26 cellular contexts compared by ENCODE assay signal in genomic region chr11:115462757-115463156, GRCh38.
"Had no signal": no experiment of that assay in that cellular context is flagged by ENCODE, and none has a peak within 500 bp of the region (broad histone marks: within the 10 kb centered on the region; RNA-seq: fewer than 3 reads in every experiment).

No MANE protein-coding gene starts in this region.

- H3K36me3 ChIP-seq: gastrocnemius medialis, heart left ventricle, ovary, spleen, thoracic aorta, tibial nerve, upper lobe of right lung, uterus had no signal

- H3K4me3 ChIP-seq: coronary artery, gastrocnemius medialis, lung, mucosa of descending colon, ovary, skin epidermis, spleen, thoracic aorta, tibial nerve, upper lobe of right lung, uterus had no signal

- H3K27me3 ChIP-seq: gastrocnemius medialis, heart left ventricle, ovary, tibial nerve, upper lobe of right lung, uterus had no signal

- H3K9me3 Mint-ChIP-seq: memory B cell; mesothelial cell of epicardium; naive B cell; stimulated activated naive B cell treated with anti-CD40 and anti-IgM and Interleukin-4, amounts not matched to agents 10 μg/mL and 1 μg/mL and 100 μg/mL, for 72 hours; stimulated activated naive CD8-positive, alpha-beta T cell treated with anti-CD3 and anti-CD28 coated beads, Interleukin-15, Interleukin-2, amounts not matched to agents 100 ng/mL and 50 ng/mL, for 24 hours had no signal

- H3K4me1 Mint-ChIP-seq: memory B cell; naive B cell; stimulated activated naive B cell treated with anti-CD40 and anti-IgM and Interleukin-4, amounts not matched to agents 10 μg/mL and 1 μg/mL and 100 μg/mL, for 72 hours had no signal

- H3K9me3 ChIP-seq: gastrocnemius medialis, heart left ventricle, mucosa of descending colon, ovary, spleen, thoracic aorta, tibial nerve, upper lobe of right lung, uterus had no signal

- H3K4me1 ChIP-seq: gastrocnemius medialis, spleen, tibial nerve, upper lobe of right lung, uterus had no signal

- H3K36me3 Mint-ChIP-seq: memory B cell; mesothelial cell of epicardium; naive B cell; natural killer cell treated with Interleukin-12 subunit alpha and Interleukin-12 subunit beta and Interleukin-15 and Interleukin-18, amount 100 ng/mL, for 72 hours; stimulated activated naive B cell treated with anti-CD40 and anti-IgM and Interleukin-4, amounts not matched to agents 10 μg/mL and 1 μg/mL and 100 μg/mL, for 72 hours had no signal

- H3K27ac Mint-ChIP-seq: memory B cell; mesothelial cell of epicardium; natural killer cell treated with Interleukin-12 subunit alpha and Interleukin-12 subunit beta and Interleukin-15 and Interleukin-18, amount 100 ng/mL, for 72 hours; stimulated activated naive B cell treated with anti-CD40 and anti-IgM and Interleukin-4, amounts not matched to agents 10 μg/mL and 1 μg/mL and 100 μg/mL, for 72 hours; stimulated activated naive CD8-positive, alpha-beta T cell treated with anti-CD3 and anti-CD28 coated beads, Interleukin-15, Interleukin-2, amounts not matched to agents 100 ng/mL and 50 ng/mL, for 24 hours had no signal

- DNase-seq: dermis blood vessel endothelial cell; effector memory CD4-positive, alpha-beta T cell; foreskin fibroblast; gastrocnemius medialis; hippocampal formation; left colon; mucosa of descending colon; naive B cell; occipital lobe; ovary; retina; spleen; stimulated activated CD4-positive, alpha-beta T cell treated with anti-CD3 and anti-CD28 coated beads, Interleukin-2, amount 100 ng/mL, for 48 hours; stimulated activated naive B cell treated with anti-CD40 and anti-IgM and Interleukin-4, amounts not matched to agents 10 μg/mL and 1 μg/mL and 100 μg/mL, for 72 hours; upper lobe of right lung; uterus had no signal

- H3K27me3 Mint-ChIP-seq: stimulated activated naive B cell treated with anti-CD40 and anti-IgM and Interleukin-4, amounts not matched to agents 10 μg/mL and 1 μg/mL and 100 μg/mL, for 72 hours had no signal

- H3K27ac ChIP-seq: coronary artery, gastrocnemius medialis, ovary, skin epidermis, spleen, thoracic aorta, upper lobe of right lung, uterus had no signal

- H3K4me3 Mint-ChIP-seq: memory B cell; mesothelial cell of epicardium; natural killer cell treated with Interleukin-12 subunit alpha and Interleukin-12 subunit beta and Interleukin-15 and Interleukin-18, amount 100 ng/mL, for 72 hours; stimulated activated naive B cell treated with anti-CD40 and anti-IgM and Interleukin-4, amounts not matched to agents 10 μg/mL and 1 μg/mL and 100 μg/mL, for 72 hours; stimulated activated naive CD8-positive, alpha-beta T cell treated with anti-CD3 and anti-CD28 coated beads, Interleukin-15, Interleukin-2, amounts not matched to agents 100 ng/mL and 50 ng/mL, for 24 hours had no signal

- ATAC-seq: gastrocnemius medialis; left colon; mucosa of descending colon; natural killer cell treated with Interleukin-12 subunit alpha and Interleukin-12 subunit beta and Interleukin-15 and Interleukin-18, amount 100 ng/mL, for 72 hours; stimulated activated naive B cell treated with anti-CD40 and anti-IgM and Interleukin-4, amounts not matched to agents 10 μg/mL and 1 μg/mL and 100 μg/mL, for 72 hours; upper lobe of right lung had no signal
